ENCODE assay signal across 1 cellular context in genomic region chr2:196233033-196233807, GRCh38.
TF ChIP-seq lines count a peak whose summit lies in the region.

No MANE protein-coding gene starts in this region.

TF ChIP-seq in WTC11, 78 proteins besides CTCF, POLR2A, EP300 and RAD21 (continued from another document):
- TF ChIP-seq AR (CRISPR knock-in tag; IDR thresholded peaks at IDR 0.05) (no peak), FOXP1 (CRISPR knock-in tag; IDR thresholded peaks at IDR 0.05; ENCODE audit: borderline replicate concordance) (no peak), ZBTB43 (CRISPR knock-in tag; IDR thresholded peaks at IDR 0.05) (no peak)
- TF ChIP-seq, protein P1, sequence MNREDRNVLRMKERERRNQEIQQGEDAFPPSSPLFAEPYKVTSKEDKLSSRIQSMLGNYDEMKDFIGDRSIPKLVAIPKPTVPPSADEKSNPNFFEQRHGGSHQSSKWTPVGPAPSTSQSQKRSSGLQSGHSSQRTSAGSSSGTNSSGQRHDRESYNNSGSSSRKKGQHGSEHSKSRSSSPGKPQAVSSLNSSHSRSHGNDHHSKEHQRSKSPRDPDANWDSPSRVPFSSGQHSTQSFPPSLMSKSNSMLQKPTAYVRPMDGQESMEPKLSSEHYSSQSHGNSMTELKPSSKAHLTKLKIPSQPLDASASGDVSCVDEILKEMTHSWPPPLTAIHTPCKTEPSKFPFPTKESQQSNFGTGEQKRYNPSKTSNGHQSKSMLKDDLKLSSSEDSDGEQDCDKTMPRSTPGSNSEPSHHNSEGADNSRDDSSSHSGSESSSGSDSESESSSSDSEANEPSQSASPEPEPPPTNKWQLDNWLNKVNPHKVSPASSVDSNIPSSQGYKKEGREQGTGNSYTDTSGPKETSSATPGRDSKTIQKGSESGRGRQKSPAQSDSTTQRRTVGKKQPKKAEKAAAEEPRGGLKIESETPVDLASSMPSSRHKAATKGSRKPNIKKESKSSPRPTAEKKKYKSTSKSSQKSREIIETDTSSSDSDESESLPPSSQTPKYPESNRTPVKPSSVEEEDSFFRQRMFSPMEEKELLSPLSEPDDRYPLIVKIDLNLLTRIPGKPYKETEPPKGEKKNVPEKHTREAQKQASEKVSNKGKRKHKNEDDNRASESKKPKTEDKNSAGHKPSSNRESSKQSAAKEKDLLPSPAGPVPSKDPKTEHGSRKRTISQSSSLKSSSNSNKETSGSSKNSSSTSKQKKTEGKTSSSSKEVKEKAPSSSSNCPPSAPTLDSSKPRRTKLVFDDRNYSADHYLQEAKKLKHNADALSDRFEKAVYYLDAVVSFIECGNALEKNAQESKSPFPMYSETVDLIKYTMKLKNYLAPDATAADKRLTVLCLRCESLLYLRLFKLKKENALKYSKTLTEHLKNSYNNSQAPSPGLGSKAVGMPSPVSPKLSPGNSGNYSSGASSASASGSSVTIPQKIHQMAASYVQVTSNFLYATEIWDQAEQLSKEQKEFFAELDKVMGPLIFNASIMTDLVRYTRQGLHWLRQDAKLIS (CRISPR knock-in tag; IDR thresholded peaks at IDR 0.05; ENCODE audit: borderline replicate concordance): no peak
